ENCODE assay signal across 8 cellular contexts in genomic region chr1:150161747-150162581, GRCh38. TPM values are rescaled to one million over a fixed set of nuclear protein-coding genes. Genes with fewer than 3 reads are reported as not detected.
DNase-seq lines count a peak whose midpoint lies in the region; ATAC-seq and TF ChIP-seq lines count a peak whose summit lies in the region.

No MANE protein-coding gene starts in this region.

- intact Hi-C loops in activated CD8-positive, alpha-beta T cell treated with anti-CD3 and anti-CD28 coated beads for 36 hours (cut with micrococcal nuclease), result loop anchor here (5.0 kb wide), 1 partner anchor 50 kb away; no protein-coding TSS in a partner anchor
- intact Hi-C loops in left ventricle myocardium inferior (cut with micrococcal nuclease), result loop anchor here (10.0 kb wide), 1 partner anchor 197 kb away; no protein-coding TSS in a partner anchor

- H3K27me3 Mint-ChIP-seq in activated CD8-positive, alpha-beta T cell treated with anti-CD3 and anti-CD28 coated beads, Interleukin-2, amount 10 ng/mL, durations not matched to agents 7 days and 5 days (ENCODE audit: low read depth), result no peaks in the 10 kb centered on the region
- H3K27me3 Mint-ChIP-seq in activated CD8-positive, alpha-beta T cell treated with anti-CD3 and anti-CD28 coated beads for 36 hours, result no peaks in the 10 kb centered on the region
- H3K27me3 Mint-ChIP-seq in stimulated activated naive CD8-positive, alpha-beta T cell treated with anti-CD3 and anti-CD28 coated beads, Interleukin-15, amount 100 ng/mL, for 72 hours, result no peaks in the 10 kb centered on the region

- POLR2A ChIA-PET in activated CD8-positive, alpha-beta T cell treated with anti-CD3 and anti-CD28 coated beads, Interleukin-2, amount 10 ng/mL, durations not matched to agents 7 days and 5 days (lab: Charles Lee), result interaction anchor here (0.8 to 4.2 kb wide), 6 partner anchors 8 to 94 kb away, joined by 3 to 39 read pairs (median 4); partner anchors contain the start of genes PLEKHO1 and VPS45
- POLR2A ChIA-PET in activated CD8-positive, alpha-beta T cell treated with anti-CD3 and anti-CD28 coated beads for 36 hours (lab: Charles Lee), result interaction anchor here (0.8 to 5.3 kb wide), 6 partner anchors 9 to 275 kb away, joined by 4 to 27 read pairs (median 4); partner anchors contain the start of genes PLEKHO1 and SF3B4

- peak overlapping the region; percentile 91 for H3K27ac ChIP-seq in left ventricle myocardium inferior (replicated peaks)

- no peak for TF ChIP-seq CTCF in activated CD8-positive, alpha-beta T cell treated with anti-CD3 and anti-CD28 coated beads for 36 hours (IDR thresholded peaks at IDR 0.05)
- TF ChIP-seq CTCF in left ventricle myocardium inferior (IDR thresholded peaks at IDR 0.05; ENCODE audit: borderline replicate concordance), result no peak

- H3K9me3 Mint-ChIP-seq in activated CD8-positive, alpha-beta T cell treated with anti-CD3 and anti-CD28 coated beads, Interleukin-2, amount 10 ng/mL, durations not matched to agents 7 days and 5 days (ENCODE audit: insufficient read depth), result no peaks in the 10 kb centered on the region
- no peaks in the 10 kb centered on the region for H3K9me3 Mint-ChIP-seq in activated CD8-positive, alpha-beta T cell treated with anti-CD3 and anti-CD28 coated beads for 36 hours
- H3K9me3 Mint-ChIP-seq in stimulated activated naive CD8-positive, alpha-beta T cell treated with anti-CD3 and anti-CD28 coated beads, Interleukin-15, amount 100 ng/mL, for 72 hours, result no peaks in the 10 kb centered on the region

- CTCF ChIA-PET in activated CD8-positive, alpha-beta T cell treated with anti-CD3 and anti-CD28 coated beads, Interleukin-2, amount 10 ng/mL, durations not matched to agents 7 days and 5 days (lab: Charles Lee), result interaction anchor here (0.6 to 11.7 kb wide), 21 partner anchors 10 to 274 kb away, joined by 3 to 240 read pairs (median 4); partner anchors contain the start of gene VPS45
- CTCF ChIA-PET in activated CD8-positive, alpha-beta T cell treated with anti-CD3 and anti-CD28 coated beads for 36 hours (lab: Charles Lee), result interaction anchor here (0.7 to 9.2 kb wide), 12 partner anchors 10 to 273 kb away, joined by 3 to 118 read pairs (median 5); partner anchors contain the start of genes PLEKHO1 and VPS45

- DNase-seq in activated CD8-positive, alpha-beta T cell treated with anti-CD3 and anti-CD28 coated beads, Interleukin-2, amount 10 ng/mL, durations not matched to agents 7 days and 5 days, result peak; percentile 42
- DNase-seq in activated CD8-positive, alpha-beta T cell treated with anti-CD3 and anti-CD28 coated beads for 36 hours, result no peak
- DNase-seq in left ventricle myocardium inferior (no peak), epidermal melanocyte (ENCODE audit: insufficient read length, low spot score) (no peak)
- no peak for DNase-seq in stimulated activated naive CD8-positive, alpha-beta T cell treated with anti-CD3 and anti-CD28 coated beads, Interleukin-15, amount 100 ng/mL, for 72 hours
- DNase-seq in activated effector memory CD4-positive, alpha-beta T cell treated with anti-CD3 and anti-CD28 coated beads, Interleukin-2, amount 50 U/mL, for 16 hours, result no peak

- ATAC-seq in activated CD8-positive, alpha-beta T cell treated with anti-CD3 and anti-CD28 coated beads, Interleukin-2, amount 10 ng/mL, durations not matched to agents 7 days and 5 days, result peak; percentile 37
- ATAC-seq in activated CD8-positive, alpha-beta T cell treated with anti-CD3 and anti-CD28 coated beads for 36 hours, result no peak
- ATAC-seq in SK-N-SH treated with all-trans-retinoic acid at 6 μM for 48 hours (peak; percentile 8), GM19455 (IDR thresholded peaks at IDR 0.05; ENCODE audit: unreplicated experiment) (no peak)
- ATAC-seq in stimulated activated naive CD8-positive, alpha-beta T cell treated with anti-CD3 and anti-CD28 coated beads, Interleukin-15, amount 100 ng/mL, for 72 hours, result no peak

- peaks cover 45% of the 10 kb centered on the region for H3K4me1 ChIP-seq in left ventricle myocardium inferior

- no peaks in the 10 kb centered on the region for H3K9me3 ChIP-seq in left ventricle myocardium inferior (replicated peaks)

- H3K4me3 Mint-ChIP-seq in activated CD8-positive, alpha-beta T cell treated with anti-CD3 and anti-CD28 coated beads, Interleukin-2, amount 10 ng/mL, durations not matched to agents 7 days and 5 days, result no peak overlapping the region
- H3K4me3 Mint-ChIP-seq in activated CD8-positive, alpha-beta T cell treated with anti-CD3 and anti-CD28 coated beads for 36 hours, result no peak overlapping the region
- H3K4me3 Mint-ChIP-seq in stimulated activated naive CD8-positive, alpha-beta T cell treated with anti-CD3 and anti-CD28 coated beads, Interleukin-15, amount 100 ng/mL, for 72 hours, result peak overlapping the region; percentile 27 to 66

- peaks cover 41% of the 10 kb centered on the region for H3K36me3 Mint-ChIP-seq in activated CD8-positive, alpha-beta T cell treated with anti-CD3 and anti-CD28 coated beads, Interleukin-2, amount 10 ng/mL, durations not matched to agents 7 days and 5 days (ENCODE audit: low read depth)
- H3K36me3 Mint-ChIP-seq in activated CD8-positive, alpha-beta T cell treated with anti-CD3 and anti-CD28 coated beads for 36 hours (ENCODE audit: low read depth), result peaks cover 22% of the 10 kb centered on the region

- no peaks in the 10 kb centered on the region for H3K27me3 ChIP-seq in left ventricle myocardium inferior (ENCODE audit: low read depth)

- H3K27ac Mint-ChIP-seq in activated CD8-positive, alpha-beta T cell treated with anti-CD3 and anti-CD28 coated beads, Interleukin-2, amount 10 ng/mL, durations not matched to agents 7 days and 5 days, result peak overlapping the region; percentile 82
- H3K27ac Mint-ChIP-seq in activated CD8-positive, alpha-beta T cell treated with anti-CD3 and anti-CD28 coated beads for 36 hours, result no peak overlapping the region
- peak overlapping the region in 1 of 2 donors; percentile 60 for H3K27ac Mint-ChIP-seq in stimulated activated naive CD8-positive, alpha-beta T cell treated with anti-CD3 and anti-CD28 coated beads, Interleukin-15, amount 100 ng/mL, for 72 hours

- H3K4me3 ChIP-seq in left ventricle myocardium inferior, result peak overlapping the region; percentile 56

- H3K36me3 ChIP-seq in left ventricle myocardium inferior, result peaks cover 32% of the 10 kb centered on the region

- H3K4me1 Mint-ChIP-seq in activated CD8-positive, alpha-beta T cell treated with anti-CD3 and anti-CD28 coated beads, Interleukin-2, amount 10 ng/mL, durations not matched to agents 7 days and 5 days (ENCODE audit: low read depth), result peaks cover 89% of the 10 kb centered on the region
- peaks cover 51% of the 10 kb centered on the region for H3K4me1 Mint-ChIP-seq in activated CD8-positive, alpha-beta T cell treated with anti-CD3 and anti-CD28 coated beads for 36 hours (ENCODE audit: low read depth)
- H3K4me1 Mint-ChIP-seq in stimulated activated naive CD8-positive, alpha-beta T cell treated with anti-CD3 and anti-CD28 coated beads, Interleukin-15, amount 100 ng/mL, for 72 hours, result peaks cover 67% of the 10 kb centered on the region

TF ChIP-seq in SK-N-SH treated with all-trans-retinoic acid at 6 μM for 48 hours, 23 proteins besides CTCF, POLR2A, EP300 and RAD21:
- TF ChIP-seq TOX (CRISPR knock-in tag; IDR thresholded peaks at IDR 0.05; ENCODE audit: borderline replicate concordance), result 0 out of 2 replicates have a peak, but pooled peaks have one; percentile 3
- no peak for TF ChIP-seq PPARA (CRISPR knock-in tag; IDR thresholded peaks at IDR 0.05; ENCODE audit: borderline replicate concordance)
- no peak for TF ChIP-seq OSR1 (CRISPR knock-in tag; IDR thresholded peaks at IDR 0.05)

RNA-seq across cellular contexts. Expression of gene PLEKHO1, which starts 12.2 kb away (rescaled TPM):
- total RNA-seq in activated CD8-positive, alpha-beta T cell treated with anti-CD3 and anti-CD28 coated beads, Interleukin-2, amount 10 ng/mL, durations not matched to agents 7 days and 5 days, result 100 to 1,000 TPM; 138 to 154 TPM
- 10 to 100 TPM; 18.2 to 19.0 TPM for total RNA-seq in activated CD8-positive, alpha-beta T cell treated with anti-CD3 and anti-CD28 coated beads for 36 hours
- 49.4 TPM for total RNA-seq in left ventricle myocardium inferior

Comparison
In these comparisons a context has a peak if more than half of its experiments do, and no peak if none do; other contexts are left out.
1. ATAC-seq: peak in activated CD8-positive, alpha-beta T cell treated with anti-CD3 and anti-CD28 coated beads, Interleukin-2, amount 10 ng/mL, durations not matched to agents 7 days and 5 days (single experiment) and SK-N-SH treated with all-trans-retinoic acid at 6 μM for 48 hours (single experiment); none in activated CD8-positive, alpha-beta T cell treated with anti-CD3 and anti-CD28 coated beads for 36 hours (single experiment), stimulated activated naive CD8-positive, alpha-beta T cell treated with anti-CD3 and anti-CD28 coated beads, Interleukin-15, amount 100 ng/mL, for 72 hours (single experiment) and GM19455 (single experiment).
2. H3K4me3 Mint-ChIP-seq: peak in stimulated activated naive CD8-positive, alpha-beta T cell treated with anti-CD3 and anti-CD28 coated beads, Interleukin-15, amount 100 ng/mL, for 72 hours (2 of 2); none in activated CD8-positive, alpha-beta T cell treated with anti-CD3 and anti-CD28 coated beads, Interleukin-2, amount 10 ng/mL, durations not matched to agents 7 days and 5 days (single experiment) and activated CD8-positive, alpha-beta T cell treated with anti-CD3 and anti-CD28 coated beads for 36 hours (single experiment).